In the genomic region with DNA sequence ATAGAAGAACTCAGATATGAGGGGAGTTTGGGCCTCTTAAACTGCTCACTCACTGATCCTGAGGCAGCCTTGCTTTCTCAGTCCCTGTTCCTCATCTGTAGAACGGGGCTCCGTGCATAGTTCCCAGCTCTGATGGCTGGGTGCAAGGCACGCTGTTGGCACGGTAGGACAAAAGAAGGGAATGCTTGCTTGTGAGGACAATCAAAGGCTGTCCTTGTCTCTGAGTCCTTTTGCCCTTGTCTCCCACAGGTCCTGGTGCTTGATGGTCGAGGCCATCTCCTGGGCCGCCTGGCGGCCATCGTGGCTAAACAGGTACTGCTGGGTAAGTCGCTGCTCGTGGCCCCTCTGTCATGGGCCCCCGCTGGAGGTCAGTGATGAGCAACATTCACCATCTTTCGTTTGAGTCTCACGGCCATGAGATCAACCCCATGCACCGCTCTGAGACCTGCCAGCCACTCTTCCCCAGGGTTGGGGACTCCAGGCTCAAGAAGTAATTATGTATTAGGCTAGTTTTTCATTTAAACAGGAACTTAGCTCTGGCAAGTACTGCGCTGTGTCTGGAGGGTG, we compare ENCODE assay signal across 1 cellular context.
TF ChIP-seq lines count a peak whose summit lies in the region.

No MANE protein-coding gene starts in this region.

TF ChIP-seq in K562, 482 proteins besides CTCF, POLR2A, EP300 and RAD21 (continued from another document and continues in another):
- TF ChIP-seq, protein P1, sequence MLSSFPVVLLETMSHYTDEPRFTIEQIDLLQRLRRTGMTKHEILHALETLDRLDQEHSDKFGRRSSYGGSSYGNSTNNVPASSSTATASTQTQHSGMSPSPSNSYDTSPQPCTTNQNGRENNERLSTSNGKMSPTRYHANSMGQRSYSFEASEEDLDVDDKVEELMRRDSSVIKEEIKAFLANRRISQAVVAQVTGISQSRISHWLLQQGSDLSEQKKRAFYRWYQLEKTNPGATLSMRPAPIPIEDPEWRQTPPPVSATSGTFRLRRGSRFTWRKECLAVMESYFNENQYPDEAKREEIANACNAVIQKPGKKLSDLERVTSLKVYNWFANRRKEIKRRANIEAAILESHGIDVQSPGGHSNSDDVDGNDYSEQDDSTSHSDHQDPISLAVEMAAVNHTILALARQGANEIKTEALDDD (IDR thresholded peaks at IDR 0.05): no peak
- TF ChIP-seq NR4A1 (CRISPR knock-in tag; IDR thresholded peaks at IDR 0.05) (no peak), NR4A1 (tag; IDR thresholded peaks at IDR 0.05) (no peak), RB1 (IDR thresholded peaks at IDR 0.05; ENCODE audit: low read depth) (no peak), KLF16 (IDR thresholded peaks at IDR 0.05) (no peak), ELF4 (CRISPR knock-in tag; IDR thresholded peaks at IDR 0.05) (no peak), GATAD2B (IDR thresholded peaks at IDR 0.05; ENCODE audit: borderline replicate concordance) (no peak), ARHGAP35 (IDR thresholded peaks at IDR 0.05; ENCODE audit: partially characterized antibody) (no peak), XRCC3 (IDR thresholded peaks at IDR 0.05) (no peak), RNF2 (IDR thresholded peaks at IDR 0.05) (no peak), POLR2H (tag; IDR thresholded peaks at IDR 0.05; ENCODE audit: low read depth) (peak; percentile 52; the same call in 1 of the 2 replicates), RBM17 (IDR thresholded peaks at IDR 0.05; ENCODE audit: borderline replicate concordance, low read depth, low read length) (no peak), NR2F6 (CRISPR knock-in tag; IDR thresholded peaks at IDR 0.05) (no peak), ESRRA (IDR thresholded peaks at IDR 0.05; ENCODE audit: borderline replicate concordance, low read depth) (peak; percentile 80), TOE1 (IDR thresholded peaks at IDR 0.05; ENCODE audit: borderline replicate concordance) (peak; percentile 16; the same call in 1 of the 2 replicates), TOE1 (CRISPR knock-in tag; IDR thresholded peaks at IDR 0.05; ENCODE audit: borderline replicate concordance, low read depth) (no peak), NFIC (IDR thresholded peaks at IDR 0.05) (no peak), ZNF174 (CRISPR knock-in tag; IDR thresholded peaks at IDR 0.05) (no peak), RCOR1 (IDR thresholded peaks at IDR 0.05; ENCODE audit: borderline replicate concordance in 1 of 2, low read depth in 2 of 2, low read length in 2 of 2) (peak in 1 of 2 experiments; percentile 58; a peak in 1 of 4 replicates), FOXK1 (CRISPR knock-in tag; IDR thresholded peaks at IDR 0.05; ENCODE audit: borderline replicate concordance) (no peak), LARP7 (IDR thresholded peaks at IDR 0.05) (no peak), DMBX1 (CRISPR knock-in tag; IDR thresholded peaks at IDR 0.05; ENCODE audit: borderline replicate concordance) (no peak)
- TF ChIP-seq, protein P2, sequence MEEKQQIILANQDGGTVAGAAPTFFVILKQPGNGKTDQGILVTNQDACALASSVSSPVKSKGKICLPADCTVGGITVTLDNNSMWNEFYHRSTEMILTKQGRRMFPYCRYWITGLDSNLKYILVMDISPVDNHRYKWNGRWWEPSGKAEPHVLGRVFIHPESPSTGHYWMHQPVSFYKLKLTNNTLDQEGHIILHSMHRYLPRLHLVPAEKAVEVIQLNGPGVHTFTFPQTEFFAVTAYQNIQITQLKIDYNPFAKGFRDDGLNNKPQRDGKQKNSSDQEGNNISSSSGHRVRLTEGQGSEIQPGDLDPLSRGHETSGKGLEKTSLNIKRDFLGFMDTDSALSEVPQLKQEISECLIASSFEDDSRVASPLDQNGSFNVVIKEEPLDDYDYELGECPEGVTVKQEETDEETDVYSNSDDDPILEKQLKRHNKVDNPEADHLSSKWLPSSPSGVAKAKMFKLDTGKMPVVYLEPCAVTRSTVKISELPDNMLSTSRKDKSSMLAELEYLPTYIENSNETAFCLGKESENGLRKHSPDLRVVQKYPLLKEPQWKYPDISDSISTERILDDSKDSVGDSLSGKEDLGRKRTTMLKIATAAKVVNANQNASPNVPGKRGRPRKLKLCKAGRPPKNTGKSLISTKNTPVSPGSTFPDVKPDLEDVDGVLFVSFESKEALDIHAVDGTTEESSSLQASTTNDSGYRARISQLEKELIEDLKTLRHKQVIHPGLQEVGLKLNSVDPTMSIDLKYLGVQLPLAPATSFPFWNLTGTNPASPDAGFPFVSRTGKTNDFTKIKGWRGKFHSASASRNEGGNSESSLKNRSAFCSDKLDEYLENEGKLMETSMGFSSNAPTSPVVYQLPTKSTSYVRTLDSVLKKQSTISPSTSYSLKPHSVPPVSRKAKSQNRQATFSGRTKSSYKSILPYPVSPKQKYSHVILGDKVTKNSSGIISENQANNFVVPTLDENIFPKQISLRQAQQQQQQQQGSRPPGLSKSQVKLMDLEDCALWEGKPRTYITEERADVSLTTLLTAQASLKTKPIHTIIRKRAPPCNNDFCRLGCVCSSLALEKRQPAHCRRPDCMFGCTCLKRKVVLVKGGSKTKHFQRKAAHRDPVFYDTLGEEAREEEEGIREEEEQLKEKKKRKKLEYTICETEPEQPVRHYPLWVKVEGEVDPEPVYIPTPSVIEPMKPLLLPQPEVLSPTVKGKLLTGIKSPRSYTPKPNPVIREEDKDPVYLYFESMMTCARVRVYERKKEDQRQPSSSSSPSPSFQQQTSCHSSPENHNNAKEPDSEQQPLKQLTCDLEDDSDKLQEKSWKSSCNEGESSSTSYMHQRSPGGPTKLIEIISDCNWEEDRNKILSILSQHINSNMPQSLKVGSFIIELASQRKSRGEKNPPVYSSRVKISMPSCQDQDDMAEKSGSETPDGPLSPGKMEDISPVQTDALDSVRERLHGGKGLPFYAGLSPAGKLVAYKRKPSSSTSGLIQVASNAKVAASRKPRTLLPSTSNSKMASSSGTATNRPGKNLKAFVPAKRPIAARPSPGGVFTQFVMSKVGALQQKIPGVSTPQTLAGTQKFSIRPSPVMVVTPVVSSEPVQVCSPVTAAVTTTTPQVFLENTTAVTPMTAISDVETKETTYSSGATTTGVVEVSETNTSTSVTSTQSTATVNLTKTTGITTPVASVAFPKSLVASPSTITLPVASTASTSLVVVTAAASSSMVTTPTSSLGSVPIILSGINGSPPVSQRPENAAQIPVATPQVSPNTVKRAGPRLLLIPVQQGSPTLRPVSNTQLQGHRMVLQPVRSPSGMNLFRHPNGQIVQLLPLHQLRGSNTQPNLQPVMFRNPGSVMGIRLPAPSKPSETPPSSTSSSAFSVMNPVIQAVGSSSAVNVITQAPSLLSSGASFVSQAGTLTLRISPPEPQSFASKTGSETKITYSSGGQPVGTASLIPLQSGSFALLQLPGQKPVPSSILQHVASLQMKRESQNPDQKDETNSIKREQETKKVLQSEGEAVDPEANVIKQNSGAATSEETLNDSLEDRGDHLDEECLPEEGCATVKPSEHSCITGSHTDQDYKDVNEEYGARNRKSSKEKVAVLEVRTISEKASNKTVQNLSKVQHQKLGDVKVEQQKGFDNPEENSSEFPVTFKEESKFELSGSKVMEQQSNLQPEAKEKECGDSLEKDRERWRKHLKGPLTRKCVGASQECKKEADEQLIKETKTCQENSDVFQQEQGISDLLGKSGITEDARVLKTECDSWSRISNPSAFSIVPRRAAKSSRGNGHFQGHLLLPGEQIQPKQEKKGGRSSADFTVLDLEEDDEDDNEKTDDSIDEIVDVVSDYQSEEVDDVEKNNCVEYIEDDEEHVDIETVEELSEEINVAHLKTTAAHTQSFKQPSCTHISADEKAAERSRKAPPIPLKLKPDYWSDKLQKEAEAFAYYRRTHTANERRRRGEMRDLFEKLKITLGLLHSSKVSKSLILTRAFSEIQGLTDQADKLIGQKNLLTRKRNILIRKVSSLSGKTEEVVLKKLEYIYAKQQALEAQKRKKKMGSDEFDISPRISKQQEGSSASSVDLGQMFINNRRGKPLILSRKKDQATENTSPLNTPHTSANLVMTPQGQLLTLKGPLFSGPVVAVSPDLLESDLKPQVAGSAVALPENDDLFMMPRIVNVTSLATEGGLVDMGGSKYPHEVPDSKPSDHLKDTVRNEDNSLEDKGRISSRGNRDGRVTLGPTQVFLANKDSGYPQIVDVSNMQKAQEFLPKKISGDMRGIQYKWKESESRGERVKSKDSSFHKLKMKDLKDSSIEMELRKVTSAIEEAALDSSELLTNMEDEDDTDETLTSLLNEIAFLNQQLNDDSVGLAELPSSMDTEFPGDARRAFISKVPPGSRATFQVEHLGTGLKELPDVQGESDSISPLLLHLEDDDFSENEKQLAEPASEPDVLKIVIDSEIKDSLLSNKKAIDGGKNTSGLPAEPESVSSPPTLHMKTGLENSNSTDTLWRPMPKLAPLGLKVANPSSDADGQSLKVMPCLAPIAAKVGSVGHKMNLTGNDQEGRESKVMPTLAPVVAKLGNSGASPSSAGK (IDR thresholded peaks at IDR 0.05): peak; percentile 37; the same call in 1 of the 2 replicates
- TF ChIP-seq, protein P3, sequence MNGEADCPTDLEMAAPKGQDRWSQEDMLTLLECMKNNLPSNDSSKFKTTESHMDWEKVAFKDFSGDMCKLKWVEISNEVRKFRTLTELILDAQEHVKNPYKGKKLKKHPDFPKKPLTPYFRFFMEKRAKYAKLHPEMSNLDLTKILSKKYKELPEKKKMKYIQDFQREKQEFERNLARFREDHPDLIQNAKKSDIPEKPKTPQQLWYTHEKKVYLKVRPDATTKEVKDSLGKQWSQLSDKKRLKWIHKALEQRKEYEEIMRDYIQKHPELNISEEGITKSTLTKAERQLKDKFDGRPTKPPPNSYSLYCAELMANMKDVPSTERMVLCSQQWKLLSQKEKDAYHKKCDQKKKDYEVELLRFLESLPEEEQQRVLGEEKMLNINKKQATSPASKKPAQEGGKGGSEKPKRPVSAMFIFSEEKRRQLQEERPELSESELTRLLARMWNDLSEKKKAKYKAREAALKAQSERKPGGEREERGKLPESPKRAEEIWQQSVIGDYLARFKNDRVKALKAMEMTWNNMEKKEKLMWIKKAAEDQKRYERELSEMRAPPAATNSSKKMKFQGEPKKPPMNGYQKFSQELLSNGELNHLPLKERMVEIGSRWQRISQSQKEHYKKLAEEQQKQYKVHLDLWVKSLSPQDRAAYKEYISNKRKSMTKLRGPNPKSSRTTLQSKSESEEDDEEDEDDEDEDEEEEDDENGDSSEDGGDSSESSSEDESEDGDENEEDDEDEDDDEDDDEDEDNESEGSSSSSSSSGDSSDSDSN (IDR thresholded peaks at IDR 0.05; ENCODE audit: borderline replicate concordance in 1 of 2, low read depth in 2 of 2, low read length in 2 of 2): no peak
- TF ChIP-seq, protein P4, sequence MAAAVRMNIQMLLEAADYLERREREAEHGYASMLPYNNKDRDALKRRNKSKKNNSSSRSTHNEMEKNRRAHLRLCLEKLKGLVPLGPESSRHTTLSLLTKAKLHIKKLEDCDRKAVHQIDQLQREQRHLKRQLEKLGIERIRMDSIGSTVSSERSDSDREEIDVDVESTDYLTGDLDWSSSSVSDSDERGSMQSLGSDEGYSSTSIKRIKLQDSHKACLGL (CRISPR knock-in tag; IDR thresholded peaks at IDR 0.05; ENCODE audit: borderline replicate concordance, poor library complexity, severe bottlenecking): no peak
- TF ChIP-seq, protein P5, sequence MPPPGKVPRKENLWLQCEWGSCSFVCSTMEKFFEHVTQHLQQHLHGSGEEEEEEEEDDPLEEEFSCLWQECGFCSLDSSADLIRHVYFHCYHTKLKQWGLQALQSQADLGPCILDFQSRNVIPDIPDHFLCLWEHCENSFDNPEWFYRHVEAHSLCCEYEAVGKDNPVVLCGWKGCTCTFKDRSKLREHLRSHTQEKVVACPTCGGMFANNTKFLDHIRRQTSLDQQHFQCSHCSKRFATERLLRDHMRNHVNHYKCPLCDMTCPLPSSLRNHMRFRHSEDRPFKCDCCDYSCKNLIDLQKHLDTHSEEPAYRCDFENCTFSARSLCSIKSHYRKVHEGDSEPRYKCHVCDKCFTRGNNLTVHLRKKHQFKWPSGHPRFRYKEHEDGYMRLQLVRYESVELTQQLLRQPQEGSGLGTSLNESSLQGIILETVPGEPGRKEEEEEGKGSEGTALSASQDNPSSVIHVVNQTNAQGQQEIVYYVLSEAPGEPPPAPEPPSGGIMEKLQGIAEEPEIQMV (tag; conservative IDR thresholded peaks at IDR 0.05; ENCODE audit: low read depth): no peak
- TF ChIP-seq, protein P6, sequence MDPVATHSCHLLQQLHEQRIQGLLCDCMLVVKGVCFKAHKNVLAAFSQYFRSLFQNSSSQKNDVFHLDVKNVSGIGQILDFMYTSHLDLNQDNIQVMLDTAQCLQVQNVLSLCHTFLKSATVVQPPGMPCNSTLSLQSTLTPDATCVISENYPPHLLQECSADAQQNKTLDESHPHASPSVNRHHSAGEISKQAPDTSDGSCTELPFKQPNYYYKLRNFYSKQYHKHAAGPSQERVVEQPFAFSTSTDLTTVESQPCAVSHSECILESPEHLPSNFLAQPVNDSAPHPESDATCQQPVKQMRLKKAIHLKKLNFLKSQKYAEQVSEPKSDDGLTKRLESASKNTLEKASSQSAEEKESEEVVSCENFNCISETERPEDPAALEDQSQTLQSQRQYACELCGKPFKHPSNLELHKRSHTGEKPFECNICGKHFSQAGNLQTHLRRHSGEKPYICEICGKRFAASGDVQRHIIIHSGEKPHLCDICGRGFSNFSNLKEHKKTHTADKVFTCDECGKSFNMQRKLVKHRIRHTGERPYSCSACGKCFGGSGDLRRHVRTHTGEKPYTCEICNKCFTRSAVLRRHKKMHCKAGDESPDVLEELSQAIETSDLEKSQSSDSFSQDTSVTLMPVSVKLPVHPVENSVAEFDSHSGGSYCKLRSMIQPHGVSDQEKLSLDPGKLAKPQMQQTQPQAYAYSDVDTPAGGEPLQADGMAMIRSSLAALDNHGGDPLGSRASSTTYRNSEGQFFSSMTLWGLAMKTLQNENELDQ (CRISPR knock-in tag; IDR thresholded peaks at IDR 0.05; ENCODE audit: borderline replicate concordance): no peak
- TF ChIP-seq, protein P7, sequence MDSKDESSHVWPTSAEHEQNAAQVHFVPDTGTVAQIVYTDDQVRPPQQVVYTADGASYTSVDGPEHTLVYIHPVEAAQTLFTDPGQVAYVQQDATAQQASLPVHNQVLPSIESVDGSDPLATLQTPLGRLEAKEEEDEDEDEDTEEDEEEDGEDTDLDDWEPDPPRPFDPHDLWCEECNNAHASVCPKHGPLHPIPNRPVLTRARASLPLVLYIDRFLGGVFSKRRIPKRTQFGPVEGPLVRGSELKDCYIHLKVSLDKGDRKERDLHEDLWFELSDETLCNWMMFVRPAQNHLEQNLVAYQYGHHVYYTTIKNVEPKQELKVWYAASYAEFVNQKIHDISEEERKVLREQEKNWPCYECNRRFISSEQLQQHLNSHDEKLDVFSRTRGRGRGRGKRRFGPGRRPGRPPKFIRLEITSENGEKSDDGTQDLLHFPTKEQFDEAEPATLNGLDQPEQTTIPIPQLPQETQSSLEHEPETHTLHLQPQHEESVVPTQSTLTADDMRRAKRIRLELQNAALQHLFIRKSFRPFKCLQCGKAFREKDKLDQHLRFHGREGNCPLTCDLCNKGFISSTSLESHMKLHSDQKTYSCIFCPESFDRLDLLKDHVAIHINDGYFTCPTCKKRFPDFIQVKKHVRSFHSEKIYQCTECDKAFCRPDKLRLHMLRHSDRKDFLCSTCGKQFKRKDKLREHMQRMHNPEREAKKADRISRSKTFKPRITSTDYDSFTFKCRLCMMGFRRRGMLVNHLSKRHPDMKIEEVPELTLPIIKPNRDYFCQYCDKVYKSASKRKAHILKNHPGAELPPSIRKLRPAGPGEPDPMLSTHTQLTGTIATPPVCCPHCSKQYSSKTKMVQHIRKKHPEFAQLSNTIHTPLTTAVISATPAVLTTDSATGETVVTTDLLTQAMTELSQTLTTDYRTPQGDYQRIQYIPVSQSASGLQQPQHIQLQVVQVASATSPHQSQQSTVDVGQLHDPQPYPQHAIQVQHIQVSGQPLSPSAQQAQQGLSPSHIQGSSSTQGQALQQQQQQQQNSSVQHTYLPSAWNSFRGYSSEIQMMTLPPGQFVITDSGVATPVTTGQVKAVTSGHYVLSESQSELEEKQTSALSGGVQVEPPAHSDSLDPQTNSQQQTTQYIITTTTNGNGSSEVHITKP (IDR thresholded peaks at IDR 0.05; ENCODE audit: partially characterized antibody): peak; percentile 45
